Comparison of ENCODE assay signal across 1 cellular context in the genomic region with DNA sequence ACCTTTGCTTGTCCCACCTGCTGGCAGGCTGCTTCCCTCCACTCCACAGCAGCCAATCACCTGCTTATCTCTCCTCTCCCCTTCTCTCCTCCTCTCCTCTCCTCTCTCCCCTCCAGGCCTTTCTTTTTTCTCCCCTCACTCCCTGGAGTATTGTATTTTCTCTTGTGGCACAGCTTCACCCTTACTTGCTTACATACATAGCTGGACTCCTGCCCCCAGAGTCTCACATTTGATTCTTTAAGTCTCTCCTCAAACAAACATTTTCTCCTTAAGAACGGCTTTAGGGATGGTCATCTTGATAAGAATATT.
A peak's percentile ranks its signal among the peaks of the same experiment; 100 is the strongest.
TF ChIP-seq lines count a peak whose summit lies in the region.

No MANE protein-coding gene starts in this region.

TF ChIP-seq in GM12878, 131 proteins besides CTCF, POLR2A, EP300 and RAD21 (continued from another document):
- TF ChIP-seq PAX5 (IDR thresholded peaks at IDR 0.05; ENCODE audit: borderline replicate concordance, low read depth, low read length): no peak
- TF ChIP-seq ETV6 (conservative IDR thresholded peaks at IDR 0.05 in 1 of 2, IDR thresholded peaks at IDR 0.05 in 1 of 2; ENCODE audit: borderline replicate concordance in 1 of 2, low read depth in 1 of 2): no peak
- TF ChIP-seq, protein P1, sequence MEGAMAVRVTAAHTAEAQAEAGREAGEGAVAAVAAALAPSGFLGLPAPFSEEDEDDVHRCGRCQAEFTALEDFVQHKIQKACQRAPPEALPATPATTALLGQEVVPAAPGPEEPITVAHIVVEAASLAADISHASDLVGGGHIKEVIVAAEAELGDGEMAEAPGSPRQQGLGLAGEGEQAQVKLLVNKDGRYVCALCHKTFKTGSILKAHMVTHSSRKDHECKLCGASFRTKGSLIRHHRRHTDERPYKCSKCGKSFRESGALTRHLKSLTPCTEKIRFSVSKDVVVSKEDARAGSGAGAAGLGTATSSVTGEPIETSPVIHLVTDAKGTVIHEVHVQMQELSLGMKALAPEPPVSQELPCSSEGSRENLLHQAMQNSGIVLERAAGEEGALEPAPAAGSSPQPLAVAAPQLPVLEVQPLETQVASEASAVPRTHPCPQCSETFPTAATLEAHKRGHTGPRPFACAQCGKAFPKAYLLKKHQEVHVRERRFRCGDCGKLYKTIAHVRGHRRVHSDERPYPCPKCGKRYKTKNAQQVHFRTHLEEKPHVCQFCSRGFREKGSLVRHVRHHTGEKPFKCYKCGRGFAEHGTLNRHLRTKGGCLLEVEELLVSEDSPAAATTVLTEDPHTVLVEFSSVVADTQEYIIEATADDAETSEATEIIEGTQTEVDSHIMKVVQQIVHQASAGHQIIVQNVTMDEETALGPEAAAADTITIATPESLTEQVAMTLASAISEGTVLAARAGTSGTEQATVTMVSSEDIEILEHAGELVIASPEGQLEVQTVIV (IDR thresholded peaks at IDR 0.05; ENCODE audit: borderline replicate concordance, partially characterized antibody): no peak
- TF ChIP-seq ZNF217 (IDR thresholded peaks at IDR 0.05): no peak
- TF ChIP-seq KAT2A (conservative IDR thresholded peaks at IDR 0.05; ENCODE audit: control insufficient read depth, low read depth, low read length): no peak
- TF ChIP-seq, protein P2, sequence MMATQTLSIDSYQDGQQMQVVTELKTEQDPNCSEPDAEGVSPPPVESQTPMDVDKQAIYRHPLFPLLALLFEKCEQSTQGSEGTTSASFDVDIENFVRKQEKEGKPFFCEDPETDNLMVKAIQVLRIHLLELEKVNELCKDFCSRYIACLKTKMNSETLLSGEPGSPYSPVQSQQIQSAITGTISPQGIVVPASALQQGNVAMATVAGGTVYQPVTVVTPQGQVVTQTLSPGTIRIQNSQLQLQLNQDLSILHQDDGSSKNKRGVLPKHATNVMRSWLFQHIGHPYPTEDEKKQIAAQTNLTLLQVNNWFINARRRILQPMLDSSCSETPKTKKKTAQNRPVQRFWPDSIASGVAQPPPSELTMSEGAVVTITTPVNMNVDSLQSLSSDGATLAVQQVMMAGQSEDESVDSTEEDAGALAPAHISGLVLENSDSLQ (IDR thresholded peaks at IDR 0.05): no peak
- TF ChIP-seq RB1 (IDR thresholded peaks at IDR 0.05; ENCODE audit: borderline replicate concordance): no peak
- TF ChIP-seq, protein P3, sequence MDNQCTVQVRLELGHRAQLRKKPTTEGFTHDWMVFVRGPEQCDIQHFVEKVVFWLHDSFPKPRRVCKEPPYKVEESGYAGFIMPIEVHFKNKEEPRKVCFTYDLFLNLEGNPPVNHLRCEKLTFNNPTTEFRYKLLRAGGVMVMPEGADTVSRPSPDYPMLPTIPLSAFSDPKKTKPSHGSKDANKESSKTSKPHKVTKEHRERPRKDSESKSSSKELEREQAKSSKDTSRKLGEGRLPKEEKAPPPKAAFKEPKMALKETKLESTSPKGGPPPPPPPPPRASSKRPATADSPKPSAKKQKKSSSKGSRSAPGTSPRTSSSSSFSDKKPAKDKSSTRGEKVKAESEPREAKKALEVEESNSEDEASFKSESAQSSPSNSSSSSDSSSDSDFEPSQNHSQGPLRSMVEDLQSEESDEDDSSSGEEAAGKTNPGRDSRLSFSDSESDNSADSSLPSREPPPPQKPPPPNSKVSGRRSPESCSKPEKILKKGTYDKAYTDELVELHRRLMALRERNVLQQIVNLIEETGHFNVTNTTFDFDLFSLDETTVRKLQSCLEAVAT (IDR thresholded peaks at IDR 0.05): peak; percentile 85
- no peak for TF ChIP-seq SUPT20H (IDR thresholded peaks at IDR 0.05; ENCODE audit: borderline replicate concordance, control insufficient read depth, low read depth, low read length)
- no peak for TF ChIP-seq FOXM1 (IDR thresholded peaks at IDR 0.05; ENCODE audit: low read depth, low read length)
- 0 out of 2 replicates have a peak, but pooled peaks have one; percentile 4 for TF ChIP-seq YBX1 (IDR thresholded peaks at IDR 0.05)
- TF ChIP-seq IKZF2 (IDR thresholded peaks at IDR 0.05): peak; percentile 41 to 59; a peak in 2 of 4 replicates
- no peak for TF ChIP-seq IRF4 (IDR thresholded peaks at IDR 0.05; ENCODE audit: low read depth, low read length)
- no peak for TF ChIP-seq ZZZ3 (IDR thresholded peaks at IDR 0.05; ENCODE audit: control insufficient read depth, insufficient read length, low read depth)
- no peak for TF ChIP-seq HCFC1 (IDR thresholded peaks at IDR 0.05; ENCODE audit: low read length)
- peak; percentile 79 for TF ChIP-seq MEF2B (IDR thresholded peaks at IDR 0.05; ENCODE audit: partially characterized antibody, poor library complexity, severe bottlenecking)
- no peak for TF ChIP-seq POU2F2 (IDR thresholded peaks at IDR 0.05; ENCODE audit: borderline replicate concordance, low read depth, low read length)
- TF ChIP-seq SMAD5 (IDR thresholded peaks at IDR 0.05; ENCODE audit: low read depth): no peak
- TF ChIP-seq NR2C1 (IDR thresholded peaks at IDR 0.05): no peak
- TF ChIP-seq, protein P4, sequence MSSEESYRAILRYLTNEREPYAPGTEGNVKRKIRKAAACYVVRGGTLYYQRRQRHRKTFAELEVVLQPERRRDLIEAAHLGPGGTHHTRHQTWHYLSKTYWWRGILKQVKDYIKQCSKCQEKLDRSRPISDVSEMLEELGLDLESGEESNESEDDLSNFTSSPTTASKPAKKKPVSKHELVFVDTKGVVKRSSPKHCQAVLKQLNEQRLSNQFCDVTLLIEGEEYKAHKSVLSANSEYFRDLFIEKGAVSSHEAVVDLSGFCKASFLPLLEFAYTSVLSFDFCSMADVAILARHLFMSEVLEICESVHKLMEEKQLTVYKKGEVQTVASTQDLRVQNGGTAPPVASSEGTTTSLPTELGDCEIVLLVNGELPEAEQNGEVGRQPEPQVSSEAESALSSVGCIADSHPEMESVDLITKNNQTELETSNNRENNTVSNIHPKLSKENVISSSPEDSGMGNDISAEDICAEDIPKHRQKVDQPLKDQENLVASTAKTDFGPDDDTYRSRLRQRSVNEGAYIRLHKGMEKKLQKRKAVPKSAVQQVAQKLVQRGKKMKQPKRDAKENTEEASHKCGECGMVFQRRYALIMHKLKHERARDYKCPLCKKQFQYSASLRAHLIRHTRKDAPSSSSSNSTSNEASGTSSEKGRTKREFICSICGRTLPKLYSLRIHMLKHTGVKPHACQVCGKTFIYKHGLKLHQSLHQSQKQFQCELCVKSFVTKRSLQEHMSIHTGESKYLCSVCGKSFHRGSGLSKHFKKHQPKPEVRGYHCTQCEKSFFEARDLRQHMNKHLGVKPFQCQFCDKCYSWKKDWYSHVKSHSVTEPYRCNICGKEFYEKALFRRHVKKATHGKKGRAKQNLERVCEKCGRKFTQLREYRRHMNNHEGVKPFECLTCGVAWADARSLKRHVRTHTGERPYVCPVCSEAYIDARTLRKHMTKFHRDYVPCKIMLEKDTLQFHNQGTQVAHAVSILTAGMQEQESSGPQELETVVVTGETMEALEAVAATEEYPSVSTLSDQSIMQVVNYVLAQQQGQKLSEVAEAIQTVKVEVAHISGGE (CRISPR knock-in tag; IDR thresholded peaks at IDR 0.05): no peak
- TF ChIP-seq FOXK2 (IDR thresholded peaks at IDR 0.05): no peak
- no peak for TF ChIP-seq RAD51 (IDR thresholded peaks at IDR 0.05)
- TF ChIP-seq, protein P5, sequence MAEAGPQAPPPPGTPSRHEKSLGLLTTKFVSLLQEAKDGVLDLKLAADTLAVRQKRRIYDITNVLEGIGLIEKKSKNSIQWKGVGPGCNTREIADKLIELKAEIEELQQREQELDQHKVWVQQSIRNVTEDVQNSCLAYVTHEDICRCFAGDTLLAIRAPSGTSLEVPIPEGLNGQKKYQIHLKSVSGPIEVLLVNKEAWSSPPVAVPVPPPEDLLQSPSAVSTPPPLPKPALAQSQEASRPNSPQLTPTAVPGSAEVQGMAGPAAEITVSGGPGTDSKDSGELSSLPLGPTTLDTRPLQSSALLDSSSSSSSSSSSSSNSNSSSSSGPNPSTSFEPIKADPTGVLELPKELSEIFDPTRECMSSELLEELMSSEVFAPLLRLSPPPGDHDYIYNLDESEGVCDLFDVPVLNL (IDR thresholded peaks at IDR 0.05; ENCODE audit: low read depth, low read length): no peak
- TF ChIP-seq, protein P6, sequence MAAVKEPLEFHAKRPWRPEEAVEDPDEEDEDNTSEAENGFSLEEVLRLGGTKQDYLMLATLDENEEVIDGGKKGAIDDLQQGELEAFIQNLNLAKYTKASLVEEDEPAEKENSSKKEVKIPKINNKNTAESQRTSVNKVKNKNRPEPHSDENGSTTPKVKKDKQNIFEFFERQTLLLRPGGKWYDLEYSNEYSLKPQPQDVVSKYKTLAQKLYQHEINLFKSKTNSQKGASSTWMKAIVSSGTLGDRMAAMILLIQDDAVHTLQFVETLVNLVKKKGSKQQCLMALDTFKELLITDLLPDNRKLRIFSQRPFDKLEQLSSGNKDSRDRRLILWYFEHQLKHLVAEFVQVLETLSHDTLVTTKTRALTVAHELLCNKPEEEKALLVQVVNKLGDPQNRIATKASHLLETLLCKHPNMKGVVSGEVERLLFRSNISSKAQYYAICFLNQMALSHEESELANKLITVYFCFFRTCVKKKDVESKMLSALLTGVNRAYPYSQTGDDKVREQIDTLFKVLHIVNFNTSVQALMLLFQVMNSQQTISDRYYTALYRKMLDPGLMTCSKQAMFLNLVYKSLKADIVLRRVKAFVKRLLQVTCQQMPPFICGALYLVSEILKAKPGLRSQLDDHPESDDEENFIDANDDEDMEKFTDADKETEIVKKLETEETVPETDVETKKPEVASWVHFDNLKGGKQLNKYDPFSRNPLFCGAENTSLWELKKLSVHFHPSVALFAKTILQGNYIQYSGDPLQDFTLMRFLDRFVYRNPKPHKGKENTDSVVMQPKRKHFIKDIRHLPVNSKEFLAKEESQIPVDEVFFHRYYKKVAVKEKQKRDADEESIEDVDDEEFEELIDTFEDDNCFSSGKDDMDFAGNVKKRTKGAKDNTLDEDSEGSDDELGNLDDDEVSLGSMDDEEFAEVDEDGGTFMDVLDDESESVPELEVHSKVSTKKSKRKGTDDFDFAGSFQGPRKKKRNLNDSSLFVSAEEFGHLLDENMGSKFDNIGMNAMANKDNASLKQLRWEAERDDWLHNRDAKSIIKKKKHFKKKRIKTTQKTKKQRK (IDR thresholded peaks at IDR 0.05; ENCODE audit: low read depth, low read length): no peak
- no peak for TF ChIP-seq TARDBP (IDR thresholded peaks at IDR 0.05; ENCODE audit: borderline replicate concordance)
- TF ChIP-seq ASH2L (IDR thresholded peaks at IDR 0.05; ENCODE audit: borderline replicate concordance, low read depth): no peak
- TF ChIP-seq NFIC (IDR thresholded peaks at IDR 0.05; ENCODE audit: low read depth, low read length): no peak
- TF ChIP-seq, protein P7, sequence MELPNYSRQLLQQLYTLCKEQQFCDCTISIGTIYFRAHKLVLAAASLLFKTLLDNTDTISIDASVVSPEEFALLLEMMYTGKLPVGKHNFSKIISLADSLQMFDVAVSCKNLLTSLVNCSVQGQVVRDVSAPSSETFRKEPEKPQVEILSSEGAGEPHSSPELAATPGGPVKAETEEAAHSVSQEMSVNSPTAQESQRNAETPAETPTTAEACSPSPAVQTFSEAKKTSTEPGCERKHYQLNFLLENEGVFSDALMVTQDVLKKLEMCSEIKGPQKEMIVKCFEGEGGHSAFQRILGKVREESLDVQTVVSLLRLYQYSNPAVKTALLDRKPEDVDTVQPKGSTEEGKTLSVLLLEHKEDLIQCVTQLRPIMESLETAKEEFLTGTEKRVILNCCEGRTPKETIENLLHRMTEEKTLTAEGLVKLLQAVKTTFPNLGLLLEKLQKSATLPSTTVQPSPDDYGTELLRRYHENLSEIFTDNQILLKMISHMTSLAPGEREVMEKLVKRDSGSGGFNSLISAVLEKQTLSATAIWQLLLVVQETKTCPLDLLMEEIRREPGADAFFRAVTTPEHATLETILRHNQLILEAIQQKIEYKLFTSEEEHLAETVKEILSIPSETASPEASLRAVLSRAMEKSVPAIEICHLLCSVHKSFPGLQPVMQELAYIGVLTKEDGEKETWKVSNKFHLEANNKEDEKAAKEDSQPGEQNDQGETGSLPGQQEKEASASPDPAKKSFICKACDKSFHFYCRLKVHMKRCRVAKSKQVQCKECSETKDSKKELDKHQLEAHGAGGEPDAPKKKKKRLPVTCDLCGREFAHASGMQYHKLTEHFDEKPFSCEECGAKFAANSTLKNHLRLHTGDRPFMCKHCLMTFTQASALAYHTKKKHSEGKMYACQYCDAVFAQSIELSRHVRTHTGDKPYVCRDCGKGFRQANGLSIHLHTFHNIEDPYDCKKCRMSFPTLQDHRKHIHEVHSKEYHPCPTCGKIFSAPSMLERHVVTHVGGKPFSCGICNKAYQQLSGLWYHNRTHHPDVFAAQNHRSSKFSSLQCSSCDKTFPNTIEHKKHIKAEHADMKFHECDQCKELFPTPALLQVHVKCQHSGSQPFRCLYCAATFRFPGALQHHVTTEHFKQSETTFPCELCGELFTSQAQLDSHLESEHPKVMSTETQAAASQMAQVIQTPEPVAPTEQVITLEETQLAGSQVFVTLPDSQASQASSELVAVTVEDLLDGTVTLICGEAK (IDR thresholded peaks at IDR 0.05; ENCODE audit: borderline replicate concordance): 0 out of 2 replicates have a peak, but pooled peaks have one; percentile 11
- no peak for TF ChIP-seq BCL11A (IDR thresholded peaks at IDR 0.05; ENCODE audit: low read depth, low read length)
- no peak for TF ChIP-seq SIN3A (IDR thresholded peaks at IDR 0.05; ENCODE audit: low read depth, low read length)
- TF ChIP-seq, protein P8, sequence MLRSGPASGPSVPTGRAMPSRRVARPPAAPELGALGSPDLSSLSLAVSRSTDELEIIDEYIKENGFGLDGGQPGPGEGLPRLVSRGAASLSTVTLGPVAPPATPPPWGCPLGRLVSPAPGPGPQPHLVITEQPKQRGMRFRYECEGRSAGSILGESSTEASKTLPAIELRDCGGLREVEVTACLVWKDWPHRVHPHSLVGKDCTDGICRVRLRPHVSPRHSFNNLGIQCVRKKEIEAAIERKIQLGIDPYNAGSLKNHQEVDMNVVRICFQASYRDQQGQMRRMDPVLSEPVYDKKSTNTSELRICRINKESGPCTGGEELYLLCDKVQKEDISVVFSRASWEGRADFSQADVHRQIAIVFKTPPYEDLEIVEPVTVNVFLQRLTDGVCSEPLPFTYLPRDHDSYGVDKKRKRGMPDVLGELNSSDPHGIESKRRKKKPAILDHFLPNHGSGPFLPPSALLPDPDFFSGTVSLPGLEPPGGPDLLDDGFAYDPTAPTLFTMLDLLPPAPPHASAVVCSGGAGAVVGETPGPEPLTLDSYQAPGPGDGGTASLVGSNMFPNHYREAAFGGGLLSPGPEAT (IDR thresholded peaks at IDR 0.05; ENCODE audit: low read depth): peak; percentile 42; the same call in 1 of the 2 replicates
